In the genomic region with DNA sequence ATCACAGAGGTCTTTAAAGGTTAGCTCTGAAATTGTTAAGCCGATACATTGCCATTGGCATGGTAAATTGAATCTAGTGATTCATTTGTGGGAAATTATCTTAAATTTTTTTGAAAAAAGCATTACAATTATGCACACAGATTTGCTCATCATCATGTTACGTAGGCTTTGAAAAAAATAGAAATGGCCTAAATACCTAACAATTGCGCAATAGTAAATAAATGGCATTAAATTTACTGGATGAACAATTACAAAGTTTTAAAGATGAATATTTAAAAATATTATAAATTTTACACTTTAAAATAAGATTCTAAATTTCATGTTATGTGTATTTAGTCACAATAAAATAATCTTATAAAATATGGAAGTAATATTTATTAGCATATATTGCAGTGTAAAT, we compare ENCODE assay signal across 31 cellular contexts.
"Had no signal": no experiment of that assay in that cellular context is flagged by ENCODE, and none has a peak within 500 bp of the region (broad histone marks: within the 10 kb centered on the region; RNA-seq: fewer than 3 reads in every experiment).

No MANE protein-coding gene starts in this region.

- H3K27me3 ChIP-seq: ascending aorta, cardiac muscle cell, Peyer's patch had no signal

- ATAC-seq: activated CD8-positive, alpha-beta T cell treated with anti-CD3 and anti-CD28 coated beads for 36 hours; PC-3; Right ventricle myocardium inferior; SK-N-SH treated with all-trans-retinoic acid at 6 μM for 48 hours had no signal

- H3K4me3 ChIP-seq: ascending aorta, cardiac muscle cell, Peyer's patch had no signal

- H3K9me3 ChIP-seq: ascending aorta, Peyer's patch had no signal

- H3K36me3 ChIP-seq: ascending aorta, cardiac muscle cell, Peyer's patch, WERI-Rb-1 had no signal

- H3K27ac ChIP-seq: ascending aorta, cardiac muscle cell, Peyer's patch, RWPE1, WERI-Rb-1 had no signal

- H3K4me1 ChIP-seq: ascending aorta, Peyer's patch had no signal

- DNase-seq: activated CD4-positive, alpha-beta T cell treated with anti-CD3 and anti-CD28 coated beads for 1 hour; activated CD4-positive, alpha-beta T cell treated with anti-CD3 and anti-CD28 coated beads for 48 hours; activated CD4-positive, CD25-positive, alpha-beta regulatory T cell; activated CD8-positive, alpha-beta T cell treated with anti-CD3 and anti-CD28 coated beads for 36 hours; activated gamma-delta T cell; activated naive CD4-positive, alpha-beta T cell treated with Interleukin-2 at 50 U/mL for 16 hours; activated naive CD8-positive, alpha-beta T cell treated with anti-CD3 and anti-CD28 coated beads, Interleukin-2, amount 10 ng/mL, durations not matched to agents 7 days and 5 days; activated T-cell treated with anti-CD3 and anti-CD28 coated beads, Interleukin-2, amount 50 U/mL, for 24 hours; amygdala; Karpas-422; NCI-H1105; NCI-H1436; NCI-H1694 treated with DMSO at 0.1 percent for 48 hours; NCI-H2029 treated with DMSO at 0.1 percent for 48 hours; NCI-H2107; NCI-H226; NCI-H524 treated with DMSO at 0.1 percent for 48 hours; NK-92 treated with Interleukin-12 subunit alpha and Interleukin-12 subunit beta, amount 100 ng/mL, for 24 hours; PC-3; Peyer's patch; SIG-M5; SW 1271; T-helper 1 cell; T-helper 2 cell; T-helper 9 cell; WERI-Rb-1 had no signal
